1 cellular context compared by ENCODE assay signal in the genomic region with DNA sequence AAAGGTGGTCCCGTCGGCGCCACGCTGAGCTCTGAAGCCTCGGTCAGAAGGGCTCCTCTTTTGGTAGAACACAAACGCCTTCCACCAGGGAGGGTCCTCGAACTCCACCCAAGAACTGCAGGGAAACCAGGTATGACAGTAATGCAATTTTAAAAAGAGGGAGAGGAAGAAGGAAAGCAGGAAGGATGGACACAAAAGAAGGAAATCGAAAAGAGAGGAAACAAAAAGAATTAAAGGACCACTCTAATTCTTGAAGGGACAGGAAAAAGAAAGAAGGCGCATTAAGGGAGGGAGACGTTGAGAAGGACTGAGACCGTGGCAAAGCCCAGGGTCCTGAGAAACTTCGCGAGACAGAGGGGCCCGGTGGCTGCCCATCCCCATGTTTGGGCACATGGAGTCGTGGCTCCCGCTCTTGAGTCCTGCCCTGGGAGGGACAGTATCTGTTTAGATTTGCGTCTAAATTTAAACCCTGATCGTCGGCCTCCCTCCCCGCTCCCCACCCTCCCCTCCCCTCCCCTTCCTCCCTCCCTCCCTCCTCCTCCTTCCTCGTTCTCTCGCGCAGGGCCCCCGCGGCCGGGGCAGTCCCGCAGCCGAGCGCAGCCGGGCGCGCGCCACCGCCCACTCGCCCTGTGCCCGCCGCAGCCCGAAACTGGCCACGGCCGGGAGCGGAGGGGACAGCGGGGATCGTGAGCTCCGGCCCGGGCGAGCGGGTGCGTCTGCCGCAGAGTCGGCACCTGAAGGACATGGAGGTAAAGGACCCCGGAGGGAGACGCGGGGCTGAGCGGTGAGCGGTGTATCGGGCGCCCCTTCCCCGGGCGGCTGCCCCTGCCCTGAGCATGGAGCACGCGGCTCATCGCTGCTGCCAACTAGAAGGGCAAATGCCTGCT.
A peak's percentile ranks its signal among the peaks of the same experiment; 100 is the strongest.
TF ChIP-seq lines count a peak whose summit lies in the region.

A gene with protein sequence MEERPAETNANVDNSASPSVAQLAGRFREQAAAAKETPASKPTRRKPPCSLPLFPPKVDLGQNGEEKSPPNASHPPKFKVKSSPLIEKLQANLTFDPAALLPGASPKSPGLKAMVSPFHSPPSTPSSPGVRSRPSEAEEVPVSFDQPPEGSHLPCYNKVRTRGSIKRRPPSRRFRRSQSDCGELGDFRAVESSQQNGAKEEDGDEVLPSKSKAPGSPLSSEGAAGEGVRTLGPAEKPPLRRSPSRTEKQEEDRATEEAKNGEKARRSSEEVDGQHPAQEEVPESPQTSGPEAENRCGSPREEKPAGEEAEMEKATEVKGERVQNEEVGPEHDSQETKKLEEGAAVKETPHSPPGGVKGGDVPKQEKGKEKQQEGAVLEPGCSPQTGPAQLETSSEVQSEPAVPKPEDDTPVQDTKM (plus strand): TSS at position 552 of the 887 bp plus-strand sequence. CDS start 192 bp downstream, at position 744.

TF ChIP-seq in GM12878, 131 proteins besides CTCF, POLR2A, EP300 and RAD21 (continued from another document):
- TF ChIP-seq, protein P1, sequence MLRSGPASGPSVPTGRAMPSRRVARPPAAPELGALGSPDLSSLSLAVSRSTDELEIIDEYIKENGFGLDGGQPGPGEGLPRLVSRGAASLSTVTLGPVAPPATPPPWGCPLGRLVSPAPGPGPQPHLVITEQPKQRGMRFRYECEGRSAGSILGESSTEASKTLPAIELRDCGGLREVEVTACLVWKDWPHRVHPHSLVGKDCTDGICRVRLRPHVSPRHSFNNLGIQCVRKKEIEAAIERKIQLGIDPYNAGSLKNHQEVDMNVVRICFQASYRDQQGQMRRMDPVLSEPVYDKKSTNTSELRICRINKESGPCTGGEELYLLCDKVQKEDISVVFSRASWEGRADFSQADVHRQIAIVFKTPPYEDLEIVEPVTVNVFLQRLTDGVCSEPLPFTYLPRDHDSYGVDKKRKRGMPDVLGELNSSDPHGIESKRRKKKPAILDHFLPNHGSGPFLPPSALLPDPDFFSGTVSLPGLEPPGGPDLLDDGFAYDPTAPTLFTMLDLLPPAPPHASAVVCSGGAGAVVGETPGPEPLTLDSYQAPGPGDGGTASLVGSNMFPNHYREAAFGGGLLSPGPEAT (IDR thresholded peaks at IDR 0.05; ENCODE audit: low read depth), result peak; percentile 27; the same call in 1 of the 2 replicates
- TF ChIP-seq KDM1A (IDR thresholded peaks at IDR 0.05; ENCODE audit: borderline replicate concordance) (no peak), POU2F2 (IDR thresholded peaks at IDR 0.05; ENCODE audit: borderline replicate concordance, low read depth, low read length) (peak; percentile 10; the same call in 1 of the 3 replicates), SMAD1 (IDR thresholded peaks at IDR 0.05; ENCODE audit: low read depth, partially characterized antibody) (peak; percentile 44), GATAD2B (conservative IDR thresholded peaks at IDR 0.05; ENCODE audit: low read depth) (peak; percentile 96), HCFC1 (IDR thresholded peaks at IDR 0.05; ENCODE audit: low read length) (no peak), POLR2AphosphoS2 (IDR thresholded peaks at IDR 0.05; ENCODE audit: low read depth, low read length) (peak; percentile 71), LARP7 (IDR thresholded peaks at IDR 0.05) (peak; percentile 96), IKZF2 (IDR thresholded peaks at IDR 0.05) (peak in 1 of 2 experiments; percentile 15; a peak in 1 of 4 replicates), CBFB (IDR thresholded peaks at IDR 0.05; ENCODE audit: low read depth) (peak; percentile 45; the same call in 1 of the 2 replicates), CHD4 (IDR thresholded peaks at IDR 0.05) (no peak), JUNB (IDR thresholded peaks at IDR 0.05) (no peak), MEF2A (IDR thresholded peaks at IDR 0.05; ENCODE audit: insufficient read depth, low read depth, low read length) (0 out of 2 replicates have a peak, but pooled peaks have one; percentile 44), IRF4 (IDR thresholded peaks at IDR 0.05; ENCODE audit: low read depth, low read length) (no peak), SP1 (IDR thresholded peaks at IDR 0.05; ENCODE audit: low read depth, low read length) (no peak), BMI1 (IDR thresholded peaks at IDR 0.05; ENCODE audit: borderline replicate concordance) (no peak), SMARCA5 (IDR thresholded peaks at IDR 0.05) (peak; percentile 74), IKZF1 (conservative IDR thresholded peaks at IDR 0.05) (peak; percentile 83), RAD51 (IDR thresholded peaks at IDR 0.05) (no peak), NFIC (IDR thresholded peaks at IDR 0.05; ENCODE audit: low read depth, low read length) (no peak), CREB1 (IDR thresholded peaks at IDR 0.05; ENCODE audit: low read depth) (no peak), SIN3A (IDR thresholded peaks at IDR 0.05; ENCODE audit: low read depth, low read length) (peak; percentile 61; the same call in 1 of the 2 replicates), ZSCAN29 (IDR thresholded peaks at IDR 0.05) (0 out of 2 replicates have a peak, but pooled peaks have one; percentile 12), PAX5 (IDR thresholded peaks at IDR 0.05; ENCODE audit: borderline replicate concordance, low read depth, low read length) (0 out of 2 replicates have a peak, but pooled peaks have one; percentile 36), SUZ12 (IDR thresholded peaks at IDR 0.05; ENCODE audit: unreplicated experiment) (no peak), SRF (IDR thresholded peaks at IDR 0.05; ENCODE audit: low read depth in 2 of 2, low read length in 2 of 2) (peak; percentile 76 to 86), HDAC6 (IDR thresholded peaks at IDR 0.05; ENCODE audit: unreplicated experiment) (no peak), HDGF (IDR thresholded peaks at IDR 0.05) (peak; percentile 79), TAF1 (IDR thresholded peaks at IDR 0.05; ENCODE audit: borderline replicate concordance, low read depth, low read length) (peak; percentile 54; the same call in 1 of the 2 replicates), CHD2 (IDR thresholded peaks at IDR 0.05; ENCODE audit: borderline replicate concordance, low read depth, low read length) (peak; percentile 51; the same call in 1 of the 2 replicates), FOXM1 (IDR thresholded peaks at IDR 0.05; ENCODE audit: low read depth, low read length) (no peak), RELA (IDR thresholded peaks at IDR 0.05; ENCODE audit: borderline replicate concordance, partially characterized antibody) (peak; percentile 72), MTA2 (IDR thresholded peaks at IDR 0.05; ENCODE audit: low read depth) (no peak)
- TF ChIP-seq, protein P2, sequence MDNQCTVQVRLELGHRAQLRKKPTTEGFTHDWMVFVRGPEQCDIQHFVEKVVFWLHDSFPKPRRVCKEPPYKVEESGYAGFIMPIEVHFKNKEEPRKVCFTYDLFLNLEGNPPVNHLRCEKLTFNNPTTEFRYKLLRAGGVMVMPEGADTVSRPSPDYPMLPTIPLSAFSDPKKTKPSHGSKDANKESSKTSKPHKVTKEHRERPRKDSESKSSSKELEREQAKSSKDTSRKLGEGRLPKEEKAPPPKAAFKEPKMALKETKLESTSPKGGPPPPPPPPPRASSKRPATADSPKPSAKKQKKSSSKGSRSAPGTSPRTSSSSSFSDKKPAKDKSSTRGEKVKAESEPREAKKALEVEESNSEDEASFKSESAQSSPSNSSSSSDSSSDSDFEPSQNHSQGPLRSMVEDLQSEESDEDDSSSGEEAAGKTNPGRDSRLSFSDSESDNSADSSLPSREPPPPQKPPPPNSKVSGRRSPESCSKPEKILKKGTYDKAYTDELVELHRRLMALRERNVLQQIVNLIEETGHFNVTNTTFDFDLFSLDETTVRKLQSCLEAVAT (IDR thresholded peaks at IDR 0.05), result peak; percentile 84
- TF ChIP-seq, protein P3, sequence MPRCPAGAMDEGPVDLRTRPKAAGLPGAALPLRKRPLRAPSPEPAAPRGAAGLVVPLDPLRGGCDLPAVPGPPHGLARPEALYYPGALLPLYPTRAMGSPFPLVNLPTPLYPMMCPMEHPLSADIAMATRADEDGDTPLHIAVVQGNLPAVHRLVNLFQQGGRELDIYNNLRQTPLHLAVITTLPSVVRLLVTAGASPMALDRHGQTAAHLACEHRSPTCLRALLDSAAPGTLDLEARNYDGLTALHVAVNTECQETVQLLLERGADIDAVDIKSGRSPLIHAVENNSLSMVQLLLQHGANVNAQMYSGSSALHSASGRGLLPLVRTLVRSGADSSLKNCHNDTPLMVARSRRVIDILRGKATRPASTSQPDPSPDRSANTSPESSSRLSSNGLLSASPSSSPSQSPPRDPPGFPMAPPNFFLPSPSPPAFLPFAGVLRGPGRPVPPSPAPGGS (IDR thresholded peaks at IDR 0.05; ENCODE audit: borderline replicate concordance, insufficient read depth, low read depth, low read length, poor library complexity, severe bottlenecking), result peak; percentile 52
- TF ChIP-seq, protein P4, sequence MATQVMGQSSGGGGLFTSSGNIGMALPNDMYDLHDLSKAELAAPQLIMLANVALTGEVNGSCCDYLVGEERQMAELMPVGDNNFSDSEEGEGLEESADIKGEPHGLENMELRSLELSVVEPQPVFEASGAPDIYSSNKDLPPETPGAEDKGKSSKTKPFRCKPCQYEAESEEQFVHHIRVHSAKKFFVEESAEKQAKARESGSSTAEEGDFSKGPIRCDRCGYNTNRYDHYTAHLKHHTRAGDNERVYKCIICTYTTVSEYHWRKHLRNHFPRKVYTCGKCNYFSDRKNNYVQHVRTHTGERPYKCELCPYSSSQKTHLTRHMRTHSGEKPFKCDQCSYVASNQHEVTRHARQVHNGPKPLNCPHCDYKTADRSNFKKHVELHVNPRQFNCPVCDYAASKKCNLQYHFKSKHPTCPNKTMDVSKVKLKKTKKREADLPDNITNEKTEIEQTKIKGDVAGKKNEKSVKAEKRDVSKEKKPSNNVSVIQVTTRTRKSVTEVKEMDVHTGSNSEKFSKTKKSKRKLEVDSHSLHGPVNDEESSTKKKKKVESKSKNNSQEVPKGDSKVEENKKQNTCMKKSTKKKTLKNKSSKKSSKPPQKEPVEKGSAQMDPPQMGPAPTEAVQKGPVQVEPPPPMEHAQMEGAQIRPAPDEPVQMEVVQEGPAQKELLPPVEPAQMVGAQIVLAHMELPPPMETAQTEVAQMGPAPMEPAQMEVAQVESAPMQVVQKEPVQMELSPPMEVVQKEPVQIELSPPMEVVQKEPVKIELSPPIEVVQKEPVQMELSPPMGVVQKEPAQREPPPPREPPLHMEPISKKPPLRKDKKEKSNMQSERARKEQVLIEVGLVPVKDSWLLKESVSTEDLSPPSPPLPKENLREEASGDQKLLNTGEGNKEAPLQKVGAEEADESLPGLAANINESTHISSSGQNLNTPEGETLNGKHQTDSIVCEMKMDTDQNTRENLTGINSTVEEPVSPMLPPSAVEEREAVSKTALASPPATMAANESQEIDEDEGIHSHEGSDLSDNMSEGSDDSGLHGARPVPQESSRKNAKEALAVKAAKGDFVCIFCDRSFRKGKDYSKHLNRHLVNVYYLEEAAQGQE (IDR thresholded peaks at IDR 0.05; ENCODE audit: low read depth, low read length), result no peak
- TF ChIP-seq, protein P5, sequence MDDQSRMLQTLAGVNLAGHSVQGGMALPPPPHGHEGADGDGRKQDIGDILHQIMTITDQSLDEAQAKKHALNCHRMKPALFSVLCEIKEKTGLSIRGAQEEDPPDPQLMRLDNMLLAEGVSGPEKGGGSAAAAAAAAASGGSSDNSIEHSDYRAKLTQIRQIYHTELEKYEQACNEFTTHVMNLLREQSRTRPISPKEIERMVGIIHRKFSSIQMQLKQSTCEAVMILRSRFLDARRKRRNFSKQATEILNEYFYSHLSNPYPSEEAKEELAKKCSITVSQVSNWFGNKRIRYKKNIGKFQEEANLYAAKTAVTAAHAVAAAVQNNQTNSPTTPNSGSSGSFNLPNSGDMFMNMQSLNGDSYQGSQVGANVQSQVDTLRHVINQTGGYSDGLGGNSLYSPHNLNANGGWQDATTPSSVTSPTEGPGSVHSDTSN (IDR thresholded peaks at IDR 0.05; ENCODE audit: insufficient replicate concordance, low read depth, low read length), result no peak
- TF ChIP-seq, protein P6, sequence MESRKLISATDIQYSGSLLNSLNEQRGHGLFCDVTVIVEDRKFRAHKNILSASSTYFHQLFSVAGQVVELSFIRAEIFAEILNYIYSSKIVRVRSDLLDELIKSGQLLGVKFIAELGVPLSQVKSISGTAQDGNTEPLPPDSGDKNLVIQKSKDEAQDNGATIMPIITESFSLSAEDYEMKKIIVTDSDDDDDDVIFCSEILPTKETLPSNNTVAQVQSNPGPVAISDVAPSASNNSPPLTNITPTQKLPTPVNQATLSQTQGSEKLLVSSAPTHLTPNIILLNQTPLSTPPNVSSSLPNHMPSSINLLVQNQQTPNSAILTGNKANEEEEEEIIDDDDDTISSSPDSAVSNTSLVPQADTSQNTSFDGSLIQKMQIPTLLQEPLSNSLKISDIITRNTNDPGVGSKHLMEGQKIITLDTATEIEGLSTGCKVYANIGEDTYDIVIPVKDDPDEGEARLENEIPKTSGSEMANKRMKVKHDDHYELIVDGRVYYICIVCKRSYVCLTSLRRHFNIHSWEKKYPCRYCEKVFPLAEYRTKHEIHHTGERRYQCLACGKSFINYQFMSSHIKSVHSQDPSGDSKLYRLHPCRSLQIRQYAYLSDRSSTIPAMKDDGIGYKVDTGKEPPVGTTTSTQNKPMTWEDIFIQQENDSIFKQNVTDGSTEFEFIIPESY (IDR thresholded peaks at IDR 0.05), result no peak
- TF ChIP-seq, protein P7, sequence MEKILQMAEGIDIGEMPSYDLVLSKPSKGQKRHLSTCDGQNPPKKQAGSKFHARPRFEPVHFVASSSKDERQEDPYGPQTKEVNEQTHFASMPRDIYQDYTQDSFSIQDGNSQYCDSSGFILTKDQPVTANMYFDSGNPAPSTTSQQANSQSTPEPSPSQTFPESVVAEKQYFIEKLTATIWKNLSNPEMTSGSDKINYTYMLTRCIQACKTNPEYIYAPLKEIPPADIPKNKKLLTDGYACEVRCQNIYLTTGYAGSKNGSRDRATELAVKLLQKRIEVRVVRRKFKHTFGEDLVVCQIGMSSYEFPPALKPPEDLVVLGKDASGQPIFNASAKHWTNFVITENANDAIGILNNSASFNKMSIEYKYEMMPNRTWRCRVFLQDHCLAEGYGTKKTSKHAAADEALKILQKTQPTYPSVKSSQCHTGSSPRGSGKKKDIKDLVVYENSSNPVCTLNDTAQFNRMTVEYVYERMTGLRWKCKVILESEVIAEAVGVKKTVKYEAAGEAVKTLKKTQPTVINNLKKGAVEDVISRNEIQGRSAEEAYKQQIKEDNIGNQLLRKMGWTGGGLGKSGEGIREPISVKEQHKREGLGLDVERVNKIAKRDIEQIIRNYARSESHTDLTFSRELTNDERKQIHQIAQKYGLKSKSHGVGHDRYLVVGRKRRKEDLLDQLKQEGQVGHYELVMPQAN (conservative IDR thresholded peaks at IDR 0.05), result peak; percentile 72
